In the genomic region with DNA sequence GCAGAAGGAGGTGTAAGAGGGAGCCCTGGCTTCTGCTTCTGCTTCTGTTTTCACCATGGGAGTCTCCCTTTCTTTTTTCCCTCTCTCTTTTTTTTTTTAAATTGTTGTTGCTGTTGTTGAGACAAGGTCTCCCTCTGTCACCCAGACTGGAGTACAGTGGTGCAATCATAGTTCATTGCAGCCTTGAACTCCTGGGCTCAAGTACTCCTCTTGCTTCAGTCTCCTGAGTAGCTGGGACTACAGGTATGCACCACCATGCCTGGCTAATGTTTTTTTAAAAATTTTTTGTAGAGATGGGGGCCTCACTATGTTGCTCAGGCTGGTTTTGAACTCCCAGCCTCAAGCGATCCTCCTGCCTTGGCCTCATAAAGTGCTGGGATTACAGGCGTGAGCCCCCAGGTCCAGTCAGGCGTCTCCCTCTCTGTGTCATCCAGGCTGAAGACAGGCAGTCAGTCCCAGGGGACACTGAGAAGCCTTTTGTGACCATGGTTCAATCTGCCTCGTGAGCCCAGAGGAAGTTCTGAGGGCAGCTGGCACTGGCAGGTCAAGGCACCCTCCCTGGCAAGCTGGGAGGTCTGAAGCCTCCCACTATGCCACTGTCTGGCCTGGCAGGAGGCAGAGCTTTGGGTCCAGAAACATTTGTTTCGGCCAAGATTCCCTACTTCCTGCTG, we compare ENCODE assay signal across 17 cellular contexts. TPM values are rescaled to one million over a fixed set of nuclear protein-coding genes. Genes with fewer than 3 reads are reported as not detected.
DNase-seq lines count a peak whose midpoint lies in the region; ATAC-seq, FAIRE-seq and TF ChIP-seq lines count a peak whose summit lies in the region.
"Had no signal": no experiment of that assay in that cellular context is flagged by ENCODE, and none has a peak within 500 bp of the region (broad histone marks: within the 10 kb centered on the region; RNA-seq: fewer than 3 reads in every experiment).

No MANE protein-coding gene starts in this region.

- no peak overlapping the region for H2BK120ac ChIP-seq in neuronal stem cell (ENCODE audit: low read depth, low read length)

- in situ Hi-C loops in GM12878 (cut with MboI) = no loop called here

- DNase-seq in GM12878 (ENCODE audit: low read depth, low spot score) (no peak), neuronal stem cell (ENCODE audit: low spot score) (no peak), left lung (no peak), PC-3 (no peak)
- DNase-seq: CD4-positive, alpha-beta memory T cell; KG1; NCI-H187 treated with DMSO at 0.1 percent for 48 hours; NCI-H2171 treated with DMSO at 0.1 percent for 48 hours had no signal

- no peak overlapping the region for H2BK12ac ChIP-seq in neuronal stem cell (ENCODE audit: low read length)

- H3K79me1 ChIP-seq in neuronal stem cell (ENCODE audit: low read depth, low read length) = no peaks in the 10 kb centered on the region

- H3K4me2 ChIP-seq in BLaER1 treated with 17β-estradiol and CSF1 and Interleukin-3, amounts not matched to agents 10 nM and 100 nM = peak overlapping the region in 10 of 11 experiments; percentile 12 to 86 (median 67); a peak in 20 of 22 replicates
- H3K4me2 ChIP-seq in GM12878 (ENCODE audit: control insufficient read depth, insufficient read depth) = no peak overlapping the region
- no peak overlapping the region for H3K4me2 ChIP-seq in neuronal stem cell (ENCODE audit: insufficient read depth, low read length, poor library complexity, severe bottlenecking)
- H3K4me2 ChIP-seq in PC-3 (ENCODE audit: low read length) = no peak overlapping the region
- H3K4me2 ChIP-seq: A549 had no signal

- H4K8ac ChIP-seq in neuronal stem cell (ENCODE audit: low read depth, low read length) = no peak overlapping the region

- no peak for TF ChIP-seq POLR2A in GM12878 (IDR thresholded peaks at IDR 0.05; ENCODE audit: low read depth, low read length)

- intact Hi-C loops in GM12878 (cut with micrococcal nuclease; ENCODE audit: unreplicated experiment) (no loop called here), left lung (cut with DNase I) (no loop called here), PC-3 (cut with micrococcal nuclease) (no loop called here)

- no peaks in the 10 kb centered on the region for H3F3A ChIP-seq in PC-3 (ENCODE audit: low read length, unreplicated experiment)

- no peak overlapping the region for H2BK5ac ChIP-seq in neuronal stem cell (ENCODE audit: low read length)

- no peak overlapping the region for H3K14ac ChIP-seq in neuronal stem cell (ENCODE audit: low read length)

- no peak for TF ChIP-seq RAD21 in GM12878 (IDR thresholded peaks at IDR 0.05; ENCODE audit: insufficient read depth, low read depth, low read length)

- H3K9ac ChIP-seq in BLaER1 treated with 17β-estradiol and CSF1 and Interleukin-3, amounts not matched to agents 10 nM and 100 nM = 0 out of 22 replicates have a peak overlapping the region, but pooled peaks of 1 of the 11 experiments have one; percentile 6
- H3K9ac ChIP-seq in GM12878 (ENCODE audit: control insufficient read depth, insufficient read depth, low read length) (no peak overlapping the region), neuronal stem cell (ENCODE audit: low read depth, low read length, poor library complexity) (no peak overlapping the region), PC-3 (ENCODE audit: low read length) (no peak overlapping the region)

- SMC1A ChIA-PET in GM12878 (lab: Charles Lee; ENCODE audit: uncharacterized antibody, unreplicated experiment) = interaction anchor here (0.6 to 1.3 kb wide), 8 partner anchors 10 to 96 kb away, joined by 3 to 6 read pairs (median 3); no protein-coding TSS in a partner anchor

- peaks cover 20 to 52% (median 42%) of the 10 kb centered on the region in 10 experiments; a peak in 19 of 20 replicates for H3K4me1 ChIP-seq in BLaER1 treated with 17β-estradiol and CSF1 and Interleukin-3, amounts not matched to agents 10 nM and 100 nM
- H3K4me1 ChIP-seq in GM12878 (ENCODE audit: control insufficient read depth, insufficient read depth, low read length) (no peaks in the 10 kb centered on the region), neuronal stem cell (ENCODE audit: control insufficient read depth in 2 of 2, insufficient read depth in 1 of 2, low read depth in 1 of 2, low read length in 2 of 2) (peaks cover 0 to 2% of the 10 kb centered on the region in 2 donors), left lung (no peaks in the 10 kb centered on the region), PC-3 (ENCODE audit: insufficient read depth, low read length) (no peaks in the 10 kb centered on the region)
- H3K4me1 ChIP-seq: A549 had no signal

- CTCF ChIA-PET in GM12878 (lab: Yijun Ruan, JAX) (interaction anchor here (0.7 kb wide), 1 partner anchor 26 kb away, joined by 3 read pairs; no protein-coding TSS in a partner anchor), PC-3 (lab: Charles Lee) (no interaction called here)

- H3K4ac ChIP-seq in neuronal stem cell (ENCODE audit: low read length) = no peak overlapping the region

- ATAC-seq in HG03108 (IDR thresholded peaks at IDR 0.05; ENCODE audit: unreplicated experiment) = peak; percentile 67
- peak; percentile 79 for ATAC-seq in GM12878
- ATAC-seq in left lung = no peak
- ATAC-seq in HG03439 (IDR thresholded peaks at IDR 0.05; ENCODE audit: unreplicated experiment) = no peak
- no peak for ATAC-seq in PC-3
- ATAC-seq: A549 had no signal

- H3K27me3 ChIP-seq in BLaER1 treated with 17β-estradiol and CSF1 and Interleukin-3, amounts not matched to agents 10 nM and 100 nM = peaks cover 0 to 99% (median 0%) of the 10 kb centered on the region in 11 experiments; a peak in 8 of 22 replicates
- H3K27me3 ChIP-seq in GM12878 (replicated peaks in 1 of 2; ENCODE audit: control insufficient read depth in 2 of 2, insufficient read depth in 2 of 2, low read length in 1 of 2) = no peaks in the 10 kb centered on the region
- no peaks in the 10 kb centered on the region for H3K27me3 ChIP-seq in neuronal stem cell (ENCODE audit: control insufficient read depth in 3 of 3, insufficient read depth in 3 of 3, low read depth in 1 of 3, low read length in 3 of 3)
- no peaks in the 10 kb centered on the region for H3K27me3 ChIP-seq in left lung
- H3K27me3 ChIP-seq in PC-3 (ENCODE audit: low read length) = no peaks in the 10 kb centered on the region
- H3K27me3 ChIP-seq: SJSA1 had no signal

- peak overlapping the region; percentile 29 for H3K18ac ChIP-seq in neuronal stem cell (ENCODE audit: low read length)

- H3K79me2 ChIP-seq in GM12878 (ENCODE audit: control insufficient read depth, insufficient read depth, low read length) (no peaks in the 10 kb centered on the region), PC-3 (ENCODE audit: low read length) (no peaks in the 10 kb centered on the region)

- TF ChIP-seq CTCF in GM12878 (IDR thresholded peaks at IDR 0.05 in 2 of 3, conservative IDR thresholded peaks at IDR 0.05 in 1 of 3; ENCODE audit: control insufficient read depth in 2 of 3, extremely low read depth in 1 of 3, insufficient read depth in 1 of 3, low read depth in 3 of 3, low read length in 3 of 3) = no peak
- no peak for TF ChIP-seq CTCF in left lung (IDR thresholded peaks at IDR 0.05)
- no peak for TF ChIP-seq CTCF in PC-3 (conservative IDR thresholded peaks at IDR 0.05; ENCODE audit: low read depth, low read length)

- H2AFZ ChIP-seq in GM12878 (ENCODE audit: control insufficient read depth, low read depth, low read length) (no peak overlapping the region), neuronal stem cell (ENCODE audit: low read length) (no peak overlapping the region), PC-3 (ENCODE audit: low read length) (no peak overlapping the region)

- no peak for TF ChIP-seq EP300 in GM12878 (IDR thresholded peaks at IDR 0.05; ENCODE audit: borderline replicate concordance in 1 of 2, control insufficient read depth in 1 of 2, low read depth in 2 of 2, low read length in 2 of 2)

- peaks cover 0 to 74% (median 23%) of the 10 kb centered on the region in 11 experiments; a peak in 17 of 22 replicates for H4K20me1 ChIP-seq in BLaER1 treated with 17β-estradiol and CSF1 and Interleukin-3, amounts not matched to agents 10 nM and 100 nM
- no peaks in the 10 kb centered on the region for H4K20me1 ChIP-seq in GM12878 (ENCODE audit: control insufficient read depth, insufficient read depth)
- H4K20me1 ChIP-seq in PC-3 (ENCODE audit: low read length) = no peaks in the 10 kb centered on the region

- H2AK5ac ChIP-seq in neuronal stem cell (ENCODE audit: low read depth, low read length) = no peak overlapping the region

- POLR2A ChIA-PET in GM12878 (lab: Charles Lee) (interaction anchor here (0.6 kb wide), 1 partner anchor 48 kb away, joined by 3 read pairs; no protein-coding TSS in a partner anchor), PC-3 (lab: Charles Lee; ENCODE audit: unreplicated experiment) (no interaction called here)

- RAD21 ChIA-PET in GM12878 (lab: Charles Lee; ENCODE audit: unreplicated experiment) = interaction anchor here (2.3 kb wide), 1 partner anchor 38 kb away, joined by 6 read pairs; no protein-coding TSS in a partner anchor

- no peak overlapping the region for H3K4me3 ChIP-seq in BLaER1 treated with 17β-estradiol and CSF1 and Interleukin-3, amounts not matched to agents 10 nM and 100 nM
- H3K4me3 ChIP-seq in GM12878 (no peak overlapping the region), neuronal stem cell (ENCODE audit: low read length in 2 of 2) (no peak overlapping the region), left lung (no peak overlapping the region), PC-3 (ENCODE audit: low read length) (no peak overlapping the region)
- H3K4me3 ChIP-seq: A549, SJSA1 had no signal

- BruUV-seq in GM12878 (replicated peaks; lab: Mats Ljungman, UMichigan) (no TSS peak), PC-3 (replicated peaks; lab: Mats Ljungman, UMichigan) (no TSS peak)

- 79% methylated on average over 5 of the region's 5 CpGs for WGBS in GM12878 (ENCODE audit: insufficient coverage, insufficient replicate concordance, low lambda C conversion rate, missing lambda C conversion rate)
- no CpG with 5 or more reads among the region's 5 CpGs for WGBS in neuronal stem cell (ENCODE audit: extremely low coverage in 2 of 2, insufficient read length in 2 of 2, insufficient replicate concordance in 1 of 2), 2 donors

- no peak for FAIRE-seq in GM12878 (lab: Jason Lieb, UNC)
- FAIRE-seq: A549, GM19239, H1 had no signal

- H4K91ac ChIP-seq in neuronal stem cell (ENCODE audit: low read depth, low read length, poor library complexity) = no peak overlapping the region

- H3K9me3 ChIP-seq in BLaER1 treated with 17β-estradiol and CSF1 and Interleukin-3, amounts not matched to agents 10 nM and 100 nM (replicated peaks in 1 of 11) = no peaks in the 10 kb centered on the region; a peak in 1 of 22 replicates
- H3K9me3 ChIP-seq in GM12878 (replicated peaks; ENCODE audit: control insufficient read depth, insufficient read depth, low read length) = no peaks in the 10 kb centered on the region; the same call in 2 of the 3 replicates
- H3K9me3 ChIP-seq in neuronal stem cell (replicated peaks in 1 of 2; ENCODE audit: control insufficient read depth in 2 of 2, insufficient read depth in 1 of 2, low read depth in 1 of 2, low read length in 2 of 2) = no peaks in the 10 kb centered on the region
- H3K9me3 ChIP-seq in left lung = no peaks in the 10 kb centered on the region
- no peaks in the 10 kb centered on the region for H3K9me3 ChIP-seq in PC-3 (ENCODE audit: low read length)
- H3K9me3 ChIP-seq: A549, SJSA1 had no signal

- H3K36me3 ChIP-seq in BLaER1 treated with 17β-estradiol and CSF1 and Interleukin-3, amounts not matched to agents 10 nM and 100 nM = no peaks in the 10 kb centered on the region
- H3K36me3 ChIP-seq in GM12878 (ENCODE audit: control insufficient read depth in 2 of 2, insufficient read depth in 2 of 2, low read length in 1 of 2) (peaks cover 0 to 4% of the 10 kb centered on the region in 2 experiments; a peak in 3 of 4 replicates), neuronal stem cell (replicated peaks in 1 of 2; ENCODE audit: control insufficient read depth in 2 of 2, insufficient read depth in 2 of 2, low read length in 2 of 2) (peaks cover 0 to 7% of the 10 kb centered on the region in 2 donors), left lung (peaks cover 0 to 4% of the 10 kb centered on the region in 2 donors), PC-3 (ENCODE audit: low read depth, low read length) (0 out of 2 replicates have a peak, but pooled peaks cover 3% of the 10 kb centered on the region)

- H3K23ac ChIP-seq in neuronal stem cell (ENCODE audit: low read depth, low read length, poor library complexity) = no peak overlapping the region

- no peak overlapping the region for H3K27ac ChIP-seq in BLaER1 treated with 17β-estradiol and CSF1 and Interleukin-3, amounts not matched to agents 10 nM and 100 nM
- H3K27ac ChIP-seq in GM12878 (ENCODE audit: control insufficient read depth, insufficient read depth) (no peak overlapping the region), neuronal stem cell (replicated peaks; ENCODE audit: low read length) (no peak overlapping the region), left lung (no peak overlapping the region), PC-3 (ENCODE audit: low read length) (no peak overlapping the region)
- H3K27ac ChIP-seq: A549, SJSA1 had no signal

- no peak overlapping the region for H2BK15ac ChIP-seq in neuronal stem cell (ENCODE audit: low read length)

- H3K9me2 ChIP-seq in PC-3 (replicated peaks; ENCODE audit: low read length) = no peaks in the 10 kb centered on the region

RNA-seq across cellular contexts. Expression of a gene that starts 33.6 kb away (rescaled TPM):
- total RNA-seq in GM12878 (2013; cell fraction: nucleolus; rRNA removed) = 0.06 and 0.07 TPM in 2 replicates
- total RNA-seq in GM12878 (2014; rRNA removed) (not detected in 2 replicates), GM12878 (2014; rRNA removed; fragmentation: Illumina TruSeq; extraction: Trizol) (not detected in 2 replicates), GM12878 (2021) (not detected in 2 replicates), left lung (under 1 TPM; 0.20 to 0.21 TPM), PC-3 (2014; rRNA removed) (not detected in 2 replicates)
- polyA plus RNA-seq in GM12878 (2011; ENCODE audit: low read depth) = not detected
- polyA plus RNA-seq in GM12878 (2011; rRNA removed) (0.01 TPM in 1 of 2 replicates, not detected in the other), GM12878 (2014; fragmentation: Illumina TruSeq; extraction: Trizol) (not detected in 2 replicates), GM12878 (2014; fragmentation: Nextera tagmentation; extraction: Ambion mirVana) (not detected), GM12878 (2014; rRNA removed) (not detected in 2 replicates), GM12878 (2016; fragmentation: Nextera tagmentation; extraction: Ambion mirVana) (under 1 TPM in 1 of 2 experiments, not detected in 1; 0.03 TPM)
- not detected in 2 replicates for polyA plus RNA-seq in GM12878 (2011; cell fraction: cytosol; rRNA removed)
- 0.01 TPM in 1 of 2 replicates, not detected in the other for polyA plus RNA-seq in GM12878 (2011; cell fraction: nucleus; rRNA removed)
- not detected in 2 replicates for polyA plus RNA-seq in GM12878 (2012)
- polyA minus RNA-seq in GM12878 (2011; rRNA and poly(A)+ RNA removed) = not detected in 2 replicates
- not detected in 2 replicates for polyA minus RNA-seq in GM12878 (2011; cell fraction: cytosol; rRNA and poly(A)+ RNA removed)
- not detected in 2 replicates for polyA minus RNA-seq in GM12878 (2011; cell fraction: nucleus; rRNA and poly(A)+ RNA removed)
- 0.06 TPM for polyA plus RNA-seq in neuronal stem cell (2013, experiment 1 of 2)
- 0.06 TPM for polyA plus RNA-seq in neuronal stem cell (2013, experiment 2 of 2)
- total RNA-seq: CD4-positive, alpha-beta memory T cell; MCF 10A; NCI-H460; SJSA1 had no signal
- polyA plus RNA-seq: A549; CD4-positive, alpha-beta memory T cell had no signal

Comparison
In these comparisons a context has a peak if more than half of its experiments do, and no peak if none do; other contexts are left out.
1. H3K4me2 ChIP-seq: peak in BLaER1 treated with 17β-estradiol and CSF1 and Interleukin-3, amounts not matched to agents 10 nM and 100 nM (10 of 11); none in GM12878 (single experiment), neuronal stem cell (single experiment) and PC-3 (single experiment).
2. ATAC-seq: peak in HG03108 (single experiment) and GM12878 (single experiment); none in left lung (single experiment), HG03439 (single experiment) and PC-3 (single experiment).